Comparison of ENCODE assay signal across 32 cellular contexts in genomic region chr1:179313004-179313403, GRCh38. TPM values are rescaled to one million over a fixed set of nuclear protein-coding genes. Genes with fewer than 3 reads are reported as not detected.
"Had no signal": no experiment of that assay in that cellular context is flagged by ENCODE, and none has a peak within 500 bp of the region (broad histone marks: within the 10 kb centered on the region; RNA-seq: fewer than 3 reads in every experiment).

No MANE protein-coding gene starts in this region.

- ATAC-seq: activated CD4-positive, CD25-positive, alpha-beta regulatory T cell treated with anti-CD3 and anti-CD28 coated beads, Interleukin-2, amount 50 U/mL, for 24 hours; effector memory CD8-positive, alpha-beta T cell; gastroesophageal sphincter; left cardiac atrium; psoas muscle; stimulated activated effector memory CD8-positive, alpha-beta T cell treated with anti-CD3 and anti-CD28 coated beads, Interleukin-12 subunit alpha, Interleukin-12 subunit beta, amount 100 ng/mL, for 72 hours had no signal

- H3K9me3 Mint-ChIP-seq: activated naive CD4-positive, alpha-beta T cell treated with anti-CD3 and anti-CD28 coated beads for 36 hours; effector memory CD8-positive, alpha-beta T cell; nephron progenitor cell; stimulated activated effector memory CD8-positive, alpha-beta T cell treated with anti-CD3 and anti-CD28 coated beads, Interleukin-12 subunit alpha, Interleukin-12 subunit beta, amount 100 ng/mL, for 72 hours; stimulated activated naive CD8-positive, alpha-beta T cell treated with anti-CD3 and anti-CD28 coated beads, Interleukin-15, Interleukin-2, amounts not matched to agents 100 ng/mL and 50 ng/mL, for 24 hours had no signal

- H2AFZ ChIP-seq: hepatocyte had no signal

- H3K27ac ChIP-seq: brain microvascular endothelial cell, gastroesophageal sphincter, hepatocyte, neutrophil, ovary, psoas muscle, sigmoid colon, tibial nerve, WERI-Rb-1 had no signal

- H3K27me3 ChIP-seq: brain microvascular endothelial cell, gastroesophageal sphincter, hepatocyte, neutrophil, ovary, sigmoid colon, tibial nerve had no signal

- H3K4me3 ChIP-seq: gastroesophageal sphincter, hepatocyte, ovary, psoas muscle, sigmoid colon, tibial nerve had no signal

- H3K27me3 Mint-ChIP-seq: effector memory CD8-positive, alpha-beta T cell; stimulated activated naive CD8-positive, alpha-beta T cell treated with anti-CD3 and anti-CD28 coated beads, Interleukin-15, Interleukin-2, amounts not matched to agents 100 ng/mL and 50 ng/mL, for 24 hours had no signal

- H3K36me3 ChIP-seq: ovary had no signal

- H3K4me3 Mint-ChIP-seq: activated naive CD4-positive, alpha-beta T cell treated with anti-CD3 and anti-CD28 coated beads for 36 hours; effector memory CD8-positive, alpha-beta T cell; nephron progenitor cell; stimulated activated effector memory CD8-positive, alpha-beta T cell treated with anti-CD3 and anti-CD28 coated beads, Interleukin-12 subunit alpha, Interleukin-12 subunit beta, amount 100 ng/mL, for 72 hours; stimulated activated naive CD8-positive, alpha-beta T cell treated with anti-CD3 and anti-CD28 coated beads, Interleukin-15, Interleukin-2, amounts not matched to agents 100 ng/mL and 50 ng/mL, for 24 hours had no signal

- H3K9me3 ChIP-seq: gastroesophageal sphincter, neutrophil, ovary, psoas muscle, sigmoid colon, tibial nerve had no signal

- DNase-seq: activated CD4-positive, alpha-beta T cell treated with anti-CD3 and anti-CD28 coated beads for 48 hours; activated CD4-positive, alpha-beta T cell treated with anti-CD3 and anti-CD28 coated beads, Interleukin-2, amount 50 U/mL, for 48 hours; activated CD8-positive, alpha-beta memory T cell treated with anti-CD3 and anti-CD28 coated beads for 24 hours; activated effector memory CD4-positive, alpha-beta T cell treated with anti-CD3 and anti-CD28 coated beads, Interleukin-2, amount 50 U/mL, for 16 hours; activated naive CD4-positive, alpha-beta T cell treated with anti-CD3 and anti-CD28 coated beads for 36 hours; amniotic stem cell; brain microvascular endothelial cell; cortex of kidney; effector memory CD8-positive, alpha-beta T cell; erythroblast; left cardiac atrium; mesenchymal stem cell; nephron progenitor cell; ovary; psoas muscle; sigmoid colon; small intestine; stimulated activated CD4-positive, alpha-beta T cell treated with anti-CD3 and anti-CD28 coated beads, Interleukin-4, amount 100 ng/mL, for 24 hours; substantia nigra; T-helper 9 cell; WERI-Rb-1 had no signal

- H3K4me1 ChIP-seq: gastroesophageal sphincter, sigmoid colon had no signal

- H3K27ac Mint-ChIP-seq: nephron progenitor cell; stimulated activated naive CD8-positive, alpha-beta T cell treated with anti-CD3 and anti-CD28 coated beads, Interleukin-15, Interleukin-2, amounts not matched to agents 100 ng/mL and 50 ng/mL, for 24 hours had no signal

- H3K4me2 ChIP-seq: hepatocyte had no signal

- H3K4me1 Mint-ChIP-seq: nephron progenitor cell had no signal

RNA-seq across cellular contexts. Expression of gene AXDND1, which starts 52.8 kb away (rescaled TPM):
- total RNA-seq: cardiac septum; fibroblast of villous mesenchyme; mononuclear cell; psoas muscle; T-helper 1 cell treated with Interleukin-12 subunit alpha and Interleukin-12 subunit beta and Interleukin-4 antibody, amounts not matched to agents 30 ng/mL and 1 ng/mL, for 36 hours had no signal
